In genomic region chr2:223797811-223798721, GRCh38 we compare ENCODE assay signal across 1 cellular context.
TF ChIP-seq lines count a peak whose summit lies in the region.

No MANE protein-coding gene starts in this region.

TF ChIP-seq in GM12878, 131 proteins besides CTCF, POLR2A, EP300 and RAD21 (continued from another document and continues in another):
- TF ChIP-seq SPI1 (IDR thresholded peaks at IDR 0.05; ENCODE audit: borderline replicate concordance, insufficient read depth, low read depth, low read length): peak; percentile 96
- TF ChIP-seq ZBTB40 (IDR thresholded peaks at IDR 0.05; ENCODE audit: borderline replicate concordance): no peak
- no peak for TF ChIP-seq EZH2 (IDR thresholded peaks at IDR 0.05; ENCODE audit: borderline replicate concordance, control insufficient read depth, low read depth, low read length)
- TF ChIP-seq ZBTB11 (CRISPR knock-in tag; IDR thresholded peaks at IDR 0.05): no peak
- TF ChIP-seq NR2C2 (IDR thresholded peaks at IDR 0.05; ENCODE audit: borderline replicate concordance, control insufficient read depth, insufficient read length, low read depth): no peak
- no peak for TF ChIP-seq E2F4 (IDR thresholded peaks at IDR 0.05; ENCODE audit: low read depth, low read length)
- no peak for TF ChIP-seq ZNF207 (IDR thresholded peaks at IDR 0.05; ENCODE audit: borderline replicate concordance)
- peak; percentile 46 for TF ChIP-seq SMC3 (IDR thresholded peaks at IDR 0.05; ENCODE audit: borderline replicate concordance, low read length)
- no peak for TF ChIP-seq USF2 (IDR thresholded peaks at IDR 0.05; ENCODE audit: borderline replicate concordance, low read depth, low read length)
- TF ChIP-seq FOXM1 (IDR thresholded peaks at IDR 0.05; ENCODE audit: low read depth, low read length): 0 out of 2 replicates have a peak, but pooled peaks have one; percentile 30
- TF ChIP-seq NR2F1 (conservative IDR thresholded peaks at IDR 0.05): peak; percentile 97
- no peak for TF ChIP-seq ZBTB4 (CRISPR knock-in tag; IDR thresholded peaks at IDR 0.05)
- no peak for TF ChIP-seq NFXL1 (IDR thresholded peaks at IDR 0.05; ENCODE audit: borderline replicate concordance)
- 0 out of 2 replicates have a peak, but pooled peaks have one; percentile 39 for TF ChIP-seq BCL11A (IDR thresholded peaks at IDR 0.05; ENCODE audit: low read depth, low read length)
- no peak for TF ChIP-seq NFYA (IDR thresholded peaks at IDR 0.05; ENCODE audit: borderline replicate concordance, low read depth, low read length)
- no peak for TF ChIP-seq BMI1 (IDR thresholded peaks at IDR 0.05; ENCODE audit: borderline replicate concordance)
- TF ChIP-seq NBN (IDR thresholded peaks at IDR 0.05): no peak
- peak; percentile 34; the same call in 1 of the 2 replicates for TF ChIP-seq ZNF384 (IDR thresholded peaks at IDR 0.05; ENCODE audit: borderline replicate concordance, low read depth, low read length)
- TF ChIP-seq HDGF (IDR thresholded peaks at IDR 0.05): no peak
- TF ChIP-seq PBX3 (IDR thresholded peaks at IDR 0.05; ENCODE audit: insufficient replicate concordance, low read depth, low read length): no peak
- no peak for TF ChIP-seq SUZ12 (IDR thresholded peaks at IDR 0.05; ENCODE audit: unreplicated experiment)
- TF ChIP-seq ATF3 (IDR thresholded peaks at IDR 0.05; ENCODE audit: borderline replicate concordance, extremely low read depth, low read depth, low read length): no peak
- no peak for TF ChIP-seq TCF7 (IDR thresholded peaks at IDR 0.05; ENCODE audit: borderline replicate concordance)
- TF ChIP-seq CBX5 (IDR thresholded peaks at IDR 0.05; ENCODE audit: low read depth): peak; percentile 54; the same call in 1 of the 2 replicates
- no peak for TF ChIP-seq WRNIP1 (IDR thresholded peaks at IDR 0.05; ENCODE audit: borderline replicate concordance, low read depth, low read length)
- TF ChIP-seq BCL3 (IDR thresholded peaks at IDR 0.05; ENCODE audit: borderline replicate concordance, insufficient read depth, low read depth, low read length, poor library complexity, severe bottlenecking): no peak
- TF ChIP-seq MTA3 (IDR thresholded peaks at IDR 0.05; ENCODE audit: borderline replicate concordance, low read length): no peak
- TF ChIP-seq MAX (IDR thresholded peaks at IDR 0.05; ENCODE audit: low read depth, low read length): no peak
- TF ChIP-seq ELK1 (IDR thresholded peaks at IDR 0.05; ENCODE audit: low read depth, low read length): no peak
- TF ChIP-seq BACH1 (IDR thresholded peaks at IDR 0.05; ENCODE audit: borderline replicate concordance): no peak
- 0 out of 2 replicates have a peak, but pooled peaks have one; percentile 13 for TF ChIP-seq IKZF1 (conservative IDR thresholded peaks at IDR 0.05)
- no peak for TF ChIP-seq BRCA1 (IDR thresholded peaks at IDR 0.05; ENCODE audit: low read depth, low read length)
- TF ChIP-seq RFX5 (IDR thresholded peaks at IDR 0.05; ENCODE audit: low read depth, low read length): no peak
- no peak for TF ChIP-seq HSF1 (IDR thresholded peaks at IDR 0.05; ENCODE audit: low read depth, low read length)
- no peak for TF ChIP-seq PAX8 (IDR thresholded peaks at IDR 0.05)
- no peak for TF ChIP-seq MLLT1 (IDR thresholded peaks at IDR 0.05)
- no peak for TF ChIP-seq YBX1 (IDR thresholded peaks at IDR 0.05)
- no peak for TF ChIP-seq HDAC6 (IDR thresholded peaks at IDR 0.05; ENCODE audit: unreplicated experiment)
- TF ChIP-seq KLF5 (IDR thresholded peaks at IDR 0.05; ENCODE audit: partially characterized antibody): no peak
